ENCODE assay signal across 26 cellular contexts in the genomic region with DNA sequence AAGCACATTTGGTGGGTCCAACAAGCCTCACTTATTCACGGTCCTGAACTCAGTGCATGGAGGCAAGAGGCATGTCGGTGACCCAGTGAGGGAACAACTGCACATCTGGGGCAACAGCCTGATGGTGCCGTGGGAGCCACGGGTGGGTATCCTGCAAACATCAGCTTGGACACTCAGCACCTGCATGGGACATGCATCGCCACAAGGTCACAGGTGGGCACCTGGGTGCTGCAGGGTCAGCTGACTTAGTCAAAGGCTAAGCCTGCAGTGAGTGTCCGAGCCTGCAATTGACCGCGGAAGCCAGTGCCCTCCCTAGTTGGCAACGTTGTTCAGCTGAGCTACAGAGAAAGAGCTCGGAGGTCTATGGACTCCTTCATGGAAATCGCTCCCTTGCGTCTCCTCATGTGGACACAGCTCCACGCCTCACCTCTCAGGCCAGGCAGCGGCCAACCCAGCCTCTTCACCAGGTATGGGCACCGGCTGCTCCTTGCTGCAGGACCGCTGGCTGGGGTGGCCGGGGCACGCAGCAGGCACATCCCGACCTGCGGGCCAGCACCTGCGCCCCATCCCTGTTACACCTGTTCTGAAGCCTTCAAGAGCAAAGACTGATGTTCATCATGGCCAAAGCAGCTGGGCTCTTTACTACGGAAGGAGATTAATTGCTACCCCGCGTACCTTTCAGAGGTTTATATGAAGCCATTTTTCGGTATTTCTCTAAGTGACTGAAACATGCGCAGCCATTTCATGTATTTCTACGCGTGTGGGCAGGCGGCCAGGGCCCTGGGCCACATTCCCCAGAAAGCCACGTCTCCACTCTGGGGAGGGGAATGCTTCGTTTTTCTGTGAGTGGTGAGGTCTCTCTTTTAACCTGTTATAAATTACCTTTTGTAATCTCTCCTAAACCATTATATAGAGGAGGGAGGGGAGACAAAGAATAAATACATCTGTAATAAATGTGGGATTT.
"Had no signal": no experiment of that assay in that cellular context is flagged by ENCODE, and none has a peak within 500 bp of the region (broad histone marks: within the 10 kb centered on the region; RNA-seq: fewer than 3 reads in every experiment).

No MANE protein-coding gene starts in this region.

- H3K27ac ChIP-seq: colonic mucosa, esophagus muscularis mucosa, foreskin keratinocyte, gastroesophageal sphincter, left ventricle myocardium inferior, right lobe of liver, stomach, thyroid gland, vagina had no signal

- H3K27me3 ChIP-seq: colonic mucosa, foreskin keratinocyte, right lobe of liver, thyroid gland, vagina had no signal

- H3K9me3 Mint-ChIP-seq: dendritic cell treated with granulocyte-macrophage colony-stimulating factor and Interleukin-4, amounts not matched to agents 40 ng/mL and 50 ng/mL, for 4 days; immature natural killer cell; memory B cell; natural killer cell; stimulated activated effector memory CD8-positive, alpha-beta T cell treated with anti-CD3 and anti-CD28 coated beads, Interleukin-12 subunit alpha, Interleukin-12 subunit beta, amount 100 ng/mL, for 72 hours had no signal

- H3K4me1 Mint-ChIP-seq: immature natural killer cell; memory B cell; natural killer cell; stimulated activated effector memory CD8-positive, alpha-beta T cell treated with anti-CD3 and anti-CD28 coated beads, Interleukin-12 subunit alpha, Interleukin-12 subunit beta, amount 100 ng/mL, for 72 hours had no signal

- H3K4me3 ChIP-seq: colonic mucosa, esophagus muscularis mucosa, gastroesophageal sphincter, left ventricle myocardium inferior, lung, right lobe of liver, smooth muscle cell, stomach, thyroid gland, vagina had no signal

- DNase-seq: colonic mucosa; effector CD8-positive, alpha-beta T cell; foreskin keratinocyte; hypothalamus; immature natural killer cell; islet precursor cell; kidney glomerular epithelial cell; left colon; left ventricle myocardium inferior; natural killer cell; retina; right lobe of liver; stimulated activated CD4-positive, alpha-beta T cell treated with anti-CD3 and anti-CD28 coated beads, Interleukin-2, amount 100 ng/mL, for 24 hours; stimulated activated CD4-positive, alpha-beta T cell treated with anti-CD3 and anti-CD28 coated beads, Interleukin-4, amount 100 ng/mL, for 24 hours; stimulated activated naive CD4-positive, alpha-beta T cell treated with Interleukin-2 at 50 U/mL for 16 hours; stomach; thyroid gland; trophoblast cell had no signal

- H3K27ac Mint-ChIP-seq: dendritic cell treated with granulocyte-macrophage colony-stimulating factor and Interleukin-4, amounts not matched to agents 40 ng/mL and 50 ng/mL, for 4 days; immature natural killer cell; memory B cell; natural killer cell; stimulated activated effector memory CD8-positive, alpha-beta T cell treated with anti-CD3 and anti-CD28 coated beads, Interleukin-12 subunit alpha, Interleukin-12 subunit beta, amount 100 ng/mL, for 72 hours had no signal

- H3K4me3 Mint-ChIP-seq: dendritic cell treated with granulocyte-macrophage colony-stimulating factor and Interleukin-4, amounts not matched to agents 40 ng/mL and 50 ng/mL, for 4 days; immature natural killer cell; memory B cell; natural killer cell; stimulated activated effector memory CD8-positive, alpha-beta T cell treated with anti-CD3 and anti-CD28 coated beads, Interleukin-12 subunit alpha, Interleukin-12 subunit beta, amount 100 ng/mL, for 72 hours had no signal

- H3K9me3 ChIP-seq: colonic mucosa, gastroesophageal sphincter, left ventricle myocardium inferior, right lobe of liver, stomach, thyroid gland, vagina had no signal

- H3K36me3 Mint-ChIP-seq: immature natural killer cell; memory B cell; natural killer cell; stimulated activated effector memory CD8-positive, alpha-beta T cell treated with anti-CD3 and anti-CD28 coated beads, Interleukin-12 subunit alpha, Interleukin-12 subunit beta, amount 100 ng/mL, for 72 hours had no signal

- H3K4me1 ChIP-seq: colonic mucosa, esophagus muscularis mucosa, foreskin keratinocyte, gastroesophageal sphincter, left ventricle myocardium inferior, right lobe of liver, stomach, thyroid gland, vagina had no signal

- H3K27me3 Mint-ChIP-seq: memory B cell had no signal

- H3K36me3 ChIP-seq: colonic mucosa, esophagus muscularis mucosa, gastroesophageal sphincter, left ventricle myocardium inferior, right lobe of liver, stomach, thyroid gland, vagina had no signal
